1 cellular context compared by ENCODE assay signal in the genomic region with DNA sequence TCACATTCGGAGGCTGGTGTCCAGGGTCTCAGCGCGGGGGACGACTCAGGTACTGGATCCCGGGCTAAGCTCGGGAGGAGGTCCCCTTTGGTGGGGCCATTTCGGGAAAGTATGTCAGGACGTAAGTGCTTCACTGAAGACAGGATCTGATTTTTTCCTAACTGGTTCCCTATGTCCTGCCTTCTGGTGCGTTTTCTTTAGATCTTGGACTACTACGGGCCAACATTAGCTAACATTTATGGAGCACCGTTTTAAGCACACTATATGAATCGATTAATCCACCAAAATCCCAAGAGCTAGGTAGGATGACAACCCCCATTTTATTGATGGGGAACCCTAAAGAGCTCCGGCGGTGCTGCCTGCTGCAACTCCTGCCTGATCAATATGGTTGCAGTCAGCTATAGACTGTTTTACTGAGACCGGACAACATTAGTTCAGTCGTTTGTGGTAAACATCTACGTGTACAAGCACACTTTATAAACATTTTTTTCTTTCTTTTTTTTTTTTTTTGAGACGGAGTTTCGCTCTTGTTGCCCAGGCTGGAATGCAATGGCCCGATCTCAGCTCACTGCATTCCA.
TF ChIP-seq lines count a peak whose summit lies in the region.

No MANE protein-coding gene starts in this region.

TF ChIP-seq in H1, 55 proteins besides CTCF, POLR2A, EP300 and RAD21:
- TF ChIP-seq JUN (IDR thresholded peaks at IDR 0.05; ENCODE audit: low read depth, low read length): no peak
- TF ChIP-seq GTF2F1 (IDR thresholded peaks at IDR 0.05; ENCODE audit: borderline replicate concordance, low read depth, low read length): no peak
- no peak for TF ChIP-seq TBP (IDR thresholded peaks at IDR 0.05; ENCODE audit: low read depth, low read length)
- TF ChIP-seq, protein P1, sequence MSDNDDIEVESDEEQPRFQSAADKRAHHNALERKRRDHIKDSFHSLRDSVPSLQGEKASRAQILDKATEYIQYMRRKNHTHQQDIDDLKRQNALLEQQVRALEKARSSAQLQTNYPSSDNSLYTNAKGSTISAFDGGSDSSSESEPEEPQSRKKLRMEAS (IDR thresholded peaks at IDR 0.05): no peak
- TF ChIP-seq BACH1 (IDR thresholded peaks at IDR 0.05; ENCODE audit: low read length): no peak
- no peak for TF ChIP-seq SIX5 (IDR thresholded peaks at IDR 0.05; ENCODE audit: low read depth, low read length)
